ENCODE assay signal across 16 cellular contexts in genomic region chr10:117535752-117536358, GRCh38. TPM values are rescaled to one million over a fixed set of nuclear protein-coding genes. Genes with fewer than 3 reads are reported as not detected.
DNase-seq lines count a peak whose midpoint lies in the region; ATAC-seq and TF ChIP-seq lines count a peak whose summit lies in the region.
"Had no signal": no experiment of that assay in that cellular context is flagged by ENCODE, and none has a peak within 500 bp of the region (broad histone marks: within the 10 kb centered on the region; RNA-seq: fewer than 3 reads in every experiment).

No MANE protein-coding gene starts in this region.

- H3K9ac ChIP-seq in neural cell (ENCODE audit: low read length), result no peak overlapping the region

- H3K9me3 ChIP-seq in neural cell (ENCODE audit: low read length), result no peaks in the 10 kb centered on the region
- no peaks in the 10 kb centered on the region for H3K9me3 ChIP-seq in upper lobe of left lung
- H3K9me3 ChIP-seq: HAP-1, SJSA1 had no signal

- H3K4me3 ChIP-seq in neural cell (ENCODE audit: low read length) (peak overlapping the region; percentile 43), upper lobe of left lung (peak overlapping the region in 3 of 4 donors; percentile 11 to 33 (median 30))
- H3K4me3 ChIP-seq: HAP-1, SJSA1 had no signal

- H3K4me1 Mint-ChIP-seq in activated naive CD4-positive, alpha-beta T cell treated with anti-CD3 and anti-CD28 coated beads, Interleukin-2, amount 10 ng/mL, durations not matched to agents 7 days and 5 days, result peaks cover 3% of the 10 kb centered on the region
- peaks cover 21% of the 10 kb centered on the region for H3K4me1 Mint-ChIP-seq in dendritic cell treated with granulocyte-macrophage colony-stimulating factor and Interleukin-4, amounts not matched to agents 40 ng/mL and 50 ng/mL, for 4 days (ENCODE audit: low read depth)

- H4K20me1 ChIP-seq in neural cell (ENCODE audit: insufficient read depth), result no peaks in the 10 kb centered on the region

- H3K27me3 Mint-ChIP-seq in activated naive CD4-positive, alpha-beta T cell treated with anti-CD3 and anti-CD28 coated beads, Interleukin-2, amount 10 ng/mL, durations not matched to agents 7 days and 5 days, result peaks cover 98% of the 10 kb centered on the region
- peaks cover 97% of the 10 kb centered on the region for H3K27me3 Mint-ChIP-seq in dendritic cell treated with granulocyte-macrophage colony-stimulating factor and Interleukin-4, amounts not matched to agents 40 ng/mL and 50 ng/mL, for 4 days

- TF ChIP-seq RAD21 in neural cell (conservative IDR thresholded peaks at IDR 0.05), result no peak

- no peaks in the 10 kb centered on the region for H3K36me3 Mint-ChIP-seq in activated naive CD4-positive, alpha-beta T cell treated with anti-CD3 and anti-CD28 coated beads, Interleukin-2, amount 10 ng/mL, durations not matched to agents 7 days and 5 days
- no peaks in the 10 kb centered on the region for H3K36me3 Mint-ChIP-seq in dendritic cell treated with granulocyte-macrophage colony-stimulating factor and Interleukin-4, amounts not matched to agents 40 ng/mL and 50 ng/mL, for 4 days (ENCODE audit: low read depth)
- H3K36me3 Mint-ChIP-seq: activated naive CD4-positive, alpha-beta T cell treated with anti-CD3 and anti-CD28 coated beads, Interleukin-2, amount 50 U/mL, for 24 hours had no signal

- H3K4me1 ChIP-seq in upper lobe of left lung, result peaks cover 10 to 53% (median 22%) of the 10 kb centered on the region in 4 donors
- H3K4me1 ChIP-seq: HAP-1, SJSA1 had no signal

- peaks cover 100% of the 10 kb centered on the region for H3K27me3 ChIP-seq in neural cell (ENCODE audit: insufficient read depth, low read depth, low read length)
- H3K27me3 ChIP-seq in upper lobe of left lung, result peaks cover 2 to 87% (median 41%) of the 10 kb centered on the region in 4 donors

- H3K4me3 Mint-ChIP-seq in activated naive CD4-positive, alpha-beta T cell treated with anti-CD3 and anti-CD28 coated beads, Interleukin-2, amount 10 ng/mL, durations not matched to agents 7 days and 5 days, result no peak overlapping the region
- no peak overlapping the region for H3K4me3 Mint-ChIP-seq in dendritic cell treated with granulocyte-macrophage colony-stimulating factor and Interleukin-4, amounts not matched to agents 40 ng/mL and 50 ng/mL, for 4 days
- H3K4me3 Mint-ChIP-seq: activated naive CD4-positive, alpha-beta T cell treated with anti-CD3 and anti-CD28 coated beads, Interleukin-2, amount 50 U/mL, for 24 hours had no signal

- DNase-seq in activated naive CD4-positive, alpha-beta T cell treated with anti-CD3 and anti-CD28 coated beads, Interleukin-2, amount 10 ng/mL, durations not matched to agents 7 days and 5 days, result no peak
- no peak for DNase-seq in activated naive CD4-positive, alpha-beta T cell treated with Interleukin-2 at 50 U/mL for 16 hours
- DNase-seq in upper lobe of left lung (no peak), iPS-NIHi11 (ENCODE audit: low spot score) (no peak), NCI-H1694 (lab: John Stamatoyannopoulos, UW) (no peak), NCI-H345 (lab: John Stamatoyannopoulos, UW) (no peak)
- DNase-seq: caudate nucleus; erythroblast; NK-92 treated with Interleukin-12 subunit alpha and Interleukin-12 subunit beta, amount 100 ng/mL, for 24 hours had no signal

- CTCF ChIA-PET in activated naive CD4-positive, alpha-beta T cell treated with anti-CD3 and anti-CD28 coated beads, Interleukin-2, amount 10 ng/mL, durations not matched to agents 7 days and 5 days (lab: Charles Lee), result interaction anchor here (1.7 kb wide), 1 partner anchor 12 kb away, joined by 3 read pairs; no protein-coding TSS in a partner anchor

- no peak for ATAC-seq in upper lobe of left lung (ENCODE audit: low FRiP score in 2 of 2)

- no peak for TF ChIP-seq POLR2A in upper lobe of left lung (IDR thresholded peaks at IDR 0.05)

- no peak overlapping the region for H2AFZ ChIP-seq in neural cell (ENCODE audit: low read depth, low read length)

- TF ChIP-seq EP300 in neural cell (conservative IDR thresholded peaks at IDR 0.05; ENCODE audit: poor library complexity, severe bottlenecking) (no peak), upper lobe of left lung (IDR thresholded peaks at IDR 0.05) (no peak)

- H3K4me2 ChIP-seq in neural cell (ENCODE audit: low read length), result no peak overlapping the region

- no peaks in the 10 kb centered on the region for H3K9me2 ChIP-seq in neural cell (ENCODE audit: insufficient read depth, low read length)

- TF ChIP-seq CTCF in neural cell (IDR thresholded peaks at IDR 0.05; ENCODE audit: poor library complexity, severe bottlenecking), result no peak
- TF ChIP-seq CTCF in upper lobe of left lung (IDR thresholded peaks at IDR 0.05), result no peak

- H3K9me3 Mint-ChIP-seq in activated naive CD4-positive, alpha-beta T cell treated with anti-CD3 and anti-CD28 coated beads, Interleukin-2, amount 10 ng/mL, durations not matched to agents 7 days and 5 days, result no peaks in the 10 kb centered on the region
- H3K9me3 Mint-ChIP-seq in dendritic cell treated with granulocyte-macrophage colony-stimulating factor and Interleukin-4, amounts not matched to agents 40 ng/mL and 50 ng/mL, for 4 days, result no peaks in the 10 kb centered on the region
- H3K9me3 Mint-ChIP-seq: activated naive CD4-positive, alpha-beta T cell treated with anti-CD3 and anti-CD28 coated beads, Interleukin-2, amount 50 U/mL, for 24 hours had no signal

- intact Hi-C loops in dendritic cell treated with granulocyte-macrophage colony-stimulating factor and Interleukin-4, amounts not matched to agents 40 ng/mL and 50 ng/mL, for 4 days (cut with micrococcal nuclease), result loop anchor here (2.0 kb wide), 1 partner anchor 705 kb away; no protein-coding TSS in a partner anchor

- H3K27ac ChIP-seq in neural cell (ENCODE audit: low read length) (no peak overlapping the region), upper lobe of left lung (no peak overlapping the region)
- H3K27ac ChIP-seq: SJSA1 had no signal

- H3F3A ChIP-seq in neural cell (ENCODE audit: insufficient read depth, low read length, poor library complexity, severe bottlenecking), result no peaks in the 10 kb centered on the region

- peaks cover 22% of the 10 kb centered on the region for H3K79me2 ChIP-seq in neural cell (replicated peaks; ENCODE audit: insufficient read depth, low read length)

- H3K27ac Mint-ChIP-seq in activated naive CD4-positive, alpha-beta T cell treated with anti-CD3 and anti-CD28 coated beads, Interleukin-2, amount 10 ng/mL, durations not matched to agents 7 days and 5 days, result peak overlapping the region; percentile 11
- peak overlapping the region; percentile 59 for H3K27ac Mint-ChIP-seq in dendritic cell treated with granulocyte-macrophage colony-stimulating factor and Interleukin-4, amounts not matched to agents 40 ng/mL and 50 ng/mL, for 4 days
- H3K27ac Mint-ChIP-seq: activated naive CD4-positive, alpha-beta T cell treated with anti-CD3 and anti-CD28 coated beads, Interleukin-2, amount 50 U/mL, for 24 hours had no signal

- no peaks in the 10 kb centered on the region for H3K36me3 ChIP-seq in neural cell (ENCODE audit: insufficient read depth, low read length)
- no peaks in the 10 kb centered on the region for H3K36me3 ChIP-seq in upper lobe of left lung
- H3K36me3 ChIP-seq: HAP-1, SJSA1 had no signal

- WGBS in upper lobe of left lung, 2 donors, result 8% methylated on average over 11 to 16 of the region's 16 CpGs

TF ChIP-seq in neural cell, 6 proteins besides CTCF, POLR2A, EP300 and RAD21:
- TF ChIP-seq SMC3 (conservative IDR thresholded peaks at IDR 0.05; ENCODE audit: poor library complexity), result no peak
- no peak for TF ChIP-seq EZH2 (IDR thresholded peaks at IDR 0.05; ENCODE audit: borderline replicate concordance, insufficient read depth, low read length, poor library complexity, severe bottlenecking)
- no peak for TF ChIP-seq MXI1 (conservative IDR thresholded peaks at IDR 0.05; ENCODE audit: poor library complexity, severe bottlenecking)
- no peak for TF ChIP-seq POLR2AphosphoS5 (IDR thresholded peaks at IDR 0.05)
- no peak for TF ChIP-seq TAF1 (IDR thresholded peaks at IDR 0.05; ENCODE audit: low read depth)
- no peak for TF ChIP-seq REST (IDR thresholded peaks at IDR 0.05; ENCODE audit: borderline replicate concordance)

RNA-seq across cellular contexts. Expression of gene EMX2, which starts 6.7 kb away (rescaled TPM):
- polyA plus RNA-seq in neural cell, result 0.12 and 1.1 TPM in 2 replicates
- polyA minus RNA-seq in neural cell, result 0.24 and 0.81 TPM in 2 replicates
- under 1 TPM in 1 of 6 donors, not detected in 5; 0.09 TPM for total RNA-seq in upper lobe of left lung
- total RNA-seq: A673, pulmonary artery endothelial cell had no signal
